ENCODE assay signal across 8 cellular contexts in genomic region chr7:142496545-142496991, GRCh38.
DNase-seq lines count a peak whose midpoint lies in the region; ATAC-seq and TF ChIP-seq lines count a peak whose summit lies in the region.

No MANE protein-coding gene starts in this region.

- H3K36me3 ChIP-seq in right atrium auricular region: no peaks in the 10 kb centered on the region

- H3K4me3 Mint-ChIP-seq in stimulated activated naive CD8-positive, alpha-beta T cell treated with anti-CD3 and anti-CD28 coated beads, Interleukin-15, Interleukin-2, amounts not matched to agents 100 ng/mL and 50 ng/mL, for 24 hours: peak overlapping the region; percentile 14

- DNase-seq in DMS53 (lab: John Stamatoyannopoulos, UW): peak; percentile 43
- DNase-seq in DMS53 treated with DMSO at 0.1 percent for 48 hours (lab: John Stamatoyannopoulos, UW; ENCODE audit: unreplicated experiment): no peak
- DNase-seq in KBM-7: peak; percentile 49
- peak; percentile 17 for DNase-seq in activated naive CD4-positive, alpha-beta T cell treated with anti-CD3 and anti-CD28 coated beads, Interleukin-2, amount 50 U/mL, for 16 hours
- DNase-seq in right atrium auricular region (ENCODE audit: low spot score): no peak
- no peak for DNase-seq in activated CD4-positive, CD25-positive, alpha-beta regulatory T cell (lab: John Stamatoyannopoulos, UW)

- no peaks in the 10 kb centered on the region for H3K36me3 Mint-ChIP-seq in stimulated activated naive CD8-positive, alpha-beta T cell treated with anti-CD3 and anti-CD28 coated beads, Interleukin-15, Interleukin-2, amounts not matched to agents 100 ng/mL and 50 ng/mL, for 24 hours (ENCODE audit: low read depth)

- H3K9me3 ChIP-seq in right atrium auricular region: no peaks in the 10 kb centered on the region

- no peak overlapping the region for H3K27ac Mint-ChIP-seq in stimulated activated naive CD8-positive, alpha-beta T cell treated with anti-CD3 and anti-CD28 coated beads, Interleukin-15, Interleukin-2, amounts not matched to agents 100 ng/mL and 50 ng/mL, for 24 hours

- ATAC-seq in GM19455 (IDR thresholded peaks at IDR 0.05; ENCODE audit: unreplicated experiment): peak; percentile 69

- in situ Hi-C loops in KBM-7 (cut with MboI; ENCODE audit: low pct_unique_long_range_greater_than_20kb, low sequenced_read_pairs): no loop called here

- peaks cover 35% of the 10 kb centered on the region for H3K4me1 Mint-ChIP-seq in stimulated activated naive CD8-positive, alpha-beta T cell treated with anti-CD3 and anti-CD28 coated beads, Interleukin-15, Interleukin-2, amounts not matched to agents 100 ng/mL and 50 ng/mL, for 24 hours (ENCODE audit: low read depth)

- no peak overlapping the region for H3K4me3 ChIP-seq in right atrium auricular region

- no peak overlapping the region for H3K27ac ChIP-seq in right atrium auricular region

- H3K9me3 Mint-ChIP-seq in stimulated activated naive CD8-positive, alpha-beta T cell treated with anti-CD3 and anti-CD28 coated beads, Interleukin-15, Interleukin-2, amounts not matched to agents 100 ng/mL and 50 ng/mL, for 24 hours: no peaks in the 10 kb centered on the region

- no peaks in the 10 kb centered on the region for H3K27me3 Mint-ChIP-seq in stimulated activated naive CD8-positive, alpha-beta T cell treated with anti-CD3 and anti-CD28 coated beads, Interleukin-15, Interleukin-2, amounts not matched to agents 100 ng/mL and 50 ng/mL, for 24 hours

- no peaks in the 10 kb centered on the region for H3K27me3 ChIP-seq in right atrium auricular region

- H3K4me1 ChIP-seq in right atrium auricular region: no peaks in the 10 kb centered on the region

- peak; percentile 25 to 72 for TF ChIP-seq CTCF in right atrium auricular region (IDR thresholded peaks at IDR 0.05)

Comparison
In these comparisons a context has a peak if more than half of its experiments do, and no peak if none do; other contexts are left out.
1. DNase-seq: peak in DMS53 (single experiment), KBM-7 (single experiment) and activated naive CD4-positive, alpha-beta T cell treated with anti-CD3 and anti-CD28 coated beads, Interleukin-2, amount 50 U/mL, for 16 hours (single experiment); none in DMS53 treated with DMSO at 0.1 percent for 48 hours (single experiment), right atrium auricular region (single experiment) and activated CD4-positive, CD25-positive, alpha-beta regulatory T cell (0 of 4).